ENCODE assay signal across 1 cellular context in genomic region chr10:125264752-125265578, GRCh38.
TF ChIP-seq lines count a peak whose summit lies in the region.

No MANE protein-coding gene starts in this region.

TF ChIP-seq in GM23338, 12 proteins besides CTCF, POLR2A, EP300 and RAD21 (continued from another document):
- TF ChIP-seq ZNF331 (CRISPR knock-in tag; IDR thresholded peaks at IDR 0.05; ENCODE audit: low read depth) (no peak), NANOG (IDR thresholded peaks at IDR 0.05; ENCODE audit: borderline replicate concordance) (no peak), EZH2phosphoT487 (IDR thresholded peaks at IDR 0.05; ENCODE audit: unreplicated experiment) (no peak), ZNF114 (CRISPR knock-in tag; IDR thresholded peaks at IDR 0.05) (no peak), ZNF462 (CRISPR knock-in tag; IDR thresholded peaks at IDR 0.05) (no peak), STAT1 (IDR thresholded peaks at IDR 0.05; ENCODE audit: unreplicated experiment) (no peak), REST (IDR thresholded peaks at IDR 0.05; ENCODE audit: unreplicated experiment) (no peak), POLR2AphosphoS5 (IDR thresholded peaks at IDR 0.05; ENCODE audit: low read depth) (no peak), ETS1 (IDR thresholded peaks at IDR 0.05) (no peak), JUNB (IDR thresholded peaks at IDR 0.05; ENCODE audit: unreplicated experiment) (no peak), CREB1 (CRISPR knock-in tag; IDR thresholded peaks at IDR 0.05; ENCODE audit: low read depth) (no peak)
TF ChIP-seq in GM23338: peak in this region for 0.
